1 cellular context compared by ENCODE assay signal in the genomic region with DNA sequence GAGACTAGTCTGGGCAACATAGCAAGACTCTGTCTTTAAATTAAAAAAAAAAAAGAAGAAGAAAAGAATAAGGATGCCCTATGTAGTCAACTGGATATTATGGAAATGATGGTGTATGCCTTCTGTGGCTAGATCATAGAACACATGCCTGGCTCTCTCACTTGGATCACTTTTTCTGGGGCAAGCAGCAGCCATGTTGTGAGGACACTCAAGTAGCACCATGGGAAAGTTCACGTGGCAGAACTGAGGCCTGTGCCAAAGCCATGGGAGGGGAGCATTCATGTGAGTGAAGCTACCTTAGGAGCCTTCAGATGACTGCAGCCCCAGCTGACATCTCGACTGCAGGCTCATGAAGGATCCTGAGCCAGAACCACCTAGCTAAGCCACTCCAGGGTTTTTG.
A peak's percentile ranks its signal among the peaks of the same experiment; 100 is the strongest.
TF ChIP-seq lines count a peak whose summit lies in the region.

No MANE protein-coding gene starts in this region.

TF ChIP-seq in HEK293, 187 proteins besides CTCF, POLR2A, EP300 and RAD21:
- TF ChIP-seq, protein P1, sequence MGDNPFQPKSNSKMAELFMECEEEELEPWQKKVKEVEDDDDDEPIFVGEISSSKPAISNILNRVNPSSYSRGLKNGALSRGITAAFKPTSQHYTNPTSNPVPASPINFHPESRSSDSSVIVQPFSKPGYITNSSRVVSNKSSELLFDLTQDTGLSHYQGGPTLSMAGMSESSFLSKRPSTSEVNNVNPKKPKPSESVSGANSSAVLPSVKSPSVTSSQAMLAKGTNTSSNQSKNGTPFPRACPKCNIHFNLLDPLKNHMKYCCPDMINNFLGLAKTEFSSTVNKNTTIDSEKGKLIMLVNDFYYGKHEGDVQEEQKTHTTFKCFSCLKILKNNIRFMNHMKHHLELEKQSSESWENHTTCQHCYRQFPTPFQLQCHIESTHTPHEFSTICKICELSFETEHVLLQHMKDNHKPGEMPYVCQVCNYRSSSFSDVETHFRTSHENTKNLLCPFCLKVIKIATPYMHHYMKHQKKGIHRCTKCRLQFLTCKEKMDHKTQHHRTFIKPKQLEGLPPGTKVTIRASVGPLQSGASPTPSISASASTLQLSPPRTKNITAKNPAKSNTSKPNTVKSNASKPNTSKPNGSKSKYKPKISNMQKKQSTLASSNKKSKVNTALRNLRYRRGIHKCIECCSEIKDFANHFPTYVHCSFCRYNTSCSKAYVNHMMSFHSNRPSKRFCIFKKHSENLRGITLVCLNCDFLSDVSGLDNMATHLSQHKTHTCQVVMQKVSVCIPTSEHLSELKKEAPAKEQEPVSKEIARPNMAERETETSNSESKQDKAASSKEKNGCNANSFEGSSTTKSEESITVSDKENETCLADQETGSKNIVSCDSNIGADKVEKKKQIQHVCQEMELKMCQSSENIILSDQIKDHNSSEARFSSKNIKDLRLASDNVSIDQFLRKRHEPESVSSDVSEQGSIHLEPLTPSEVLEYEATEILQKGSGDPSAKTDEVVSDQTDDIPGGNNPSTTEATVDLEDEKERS (tag by site-specific recombination; IDR thresholded peaks at IDR 0.05): peak; percentile 60; the same call in 1 of the 2 replicates
- TF ChIP-seq GFI1B (tag by site-specific recombination; IDR thresholded peaks at IDR 0.05): no peak
